Comparison of ENCODE assay signal across 2 cellular contexts in genomic region chr3:8444883-8445282, GRCh38.
TF ChIP-seq lines count a peak whose summit lies in the region.

No MANE protein-coding gene starts in this region.

TF ChIP-seq in liver, 16 proteins besides CTCF, POLR2A, EP300 and RAD21 (continued from another document):
- no peak for TF ChIP-seq REST (IDR thresholded peaks at IDR 0.05)
- no peak for TF ChIP-seq SP1 (IDR thresholded peaks at IDR 0.05)

TF ChIP-seq in HEK293T, 16 proteins besides CTCF, POLR2A, EP300 and RAD21 (continued from another document):
- TF ChIP-seq SUZ12 (IDR thresholded peaks at IDR 0.05) (no peak), FOXM1 (IDR thresholded peaks at IDR 0.05; ENCODE audit: borderline replicate concordance) (no peak)
